In the genomic region with DNA sequence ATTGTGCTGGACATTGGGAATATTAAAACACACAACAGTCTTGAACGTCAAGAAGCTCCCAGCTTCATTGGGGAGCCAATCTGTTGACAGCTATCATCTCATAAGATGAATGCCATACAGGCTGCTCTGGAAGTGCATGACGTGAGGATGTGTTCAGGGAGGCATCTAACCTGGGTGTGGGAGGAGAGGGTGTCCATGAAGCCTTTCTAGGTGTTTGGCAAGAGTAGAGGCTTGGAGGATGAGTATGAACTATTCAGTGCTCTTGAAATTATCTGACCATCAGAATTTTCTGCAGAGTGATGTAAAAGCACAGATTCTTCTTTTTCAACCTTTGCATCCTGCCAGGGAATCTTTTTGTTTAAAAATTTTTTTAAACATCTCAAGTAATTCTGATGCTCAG, we compare ENCODE assay signal across 29 cellular contexts.
"Had no signal": no experiment of that assay in that cellular context is flagged by ENCODE, and none has a peak within 500 bp of the region (broad histone marks: within the 10 kb centered on the region; RNA-seq: fewer than 3 reads in every experiment).

No MANE protein-coding gene starts in this region.

- ATAC-seq: activated naive CD4-positive, alpha-beta T cell treated with anti-CD3 and anti-CD28 coated beads, Interleukin-2, amount 50 U/mL, for 72 hours; activated naive CD8-positive, alpha-beta T cell treated with anti-CD3 and anti-CD28 coated beads, Interleukin-2, amount 50 U/mL, for 24 hours; activated T-cell treated with anti-CD3 and anti-CD28 coated beads, Interleukin-2, amount 50 U/mL, for 4 hours; activated T-cell treated with anti-CD3 and anti-CD28 coated beads, Interleukin-2, amount 50 U/mL, for 72 hours; activated T-helper 17 cell treated with anti-CD3 and anti-CD28 coated beads, Interleukin-2, amount 50 U/mL, for 72 hours; body of pancreas had no signal

- DNase-seq: activated effector memory CD4-positive, alpha-beta T cell treated with anti-CD3 and anti-CD28 coated beads, Interleukin-2, amount 50 U/mL, for 16 hours; activated effector memory CD4-positive, alpha-beta T cell treated with Interleukin-2 at 50 U/mL for 16 hours; activated gamma-delta T cell; activated gamma-delta T cell treated with Interleukin-2 at 50 U/mL for 16 hours; activated naive CD4-positive, alpha-beta T cell; activated naive CD4-positive, alpha-beta T cell treated with anti-CD3 and anti-CD28 coated beads for 36 hours; activated naive CD4-positive, alpha-beta T cell treated with anti-CD3 and anti-CD28 coated beads, Interleukin-2, amount 10 ng/mL, durations not matched to agents 7 days and 5 days; activated naive CD4-positive, alpha-beta T cell treated with anti-CD3 and anti-CD28 coated beads, Interleukin-2, amount 50 U/mL, for 16 hours; activated naive CD4-positive, alpha-beta T cell treated with Interleukin-2 at 50 U/mL for 16 hours; activated naive CD8-positive, alpha-beta T cell treated with anti-CD3 and anti-CD28 coated beads for 36 hours; activated naive CD8-positive, alpha-beta T cell treated with anti-CD3 and anti-CD28 coated beads, Interleukin-2, amount 10 ng/mL, durations not matched to agents 7 days and 5 days; activated naive CD8-positive, alpha-beta T cell treated with anti-CD3 and anti-CD28 coated beads, Interleukin-2, amount 50 U/mL, for 24 hours; activated T-cell treated with anti-CD3 and anti-CD28 coated beads, Interleukin-2, amount 50 U/mL, for 1 hour; activated T-cell treated with anti-CD3 and anti-CD28 coated beads, Interleukin-2, amount 50 U/mL, for 24 hours; activated T-cell treated with anti-CD3 and anti-CD28 coated beads, Interleukin-2, amount 50 U/mL, for 4 hours; activated T-cell treated with anti-CD3 and anti-CD28 coated beads, Interleukin-2, amount 50 U/mL, for 48 hours; activated T-cell treated with anti-CD3 and anti-CD28 coated beads, Interleukin-2, amount 50 U/mL, for 72 hours; adrenal gland; amniotic stem cell; amygdala; anterior cingulate cortex; aorta; body of pancreas; brain microvascular endothelial cell; caudate nucleus; central memory CD4-positive, alpha-beta T cell; cerebellar nuclear complex had no signal
